28 cellular contexts compared by ENCODE assay signal in the genomic region with DNA sequence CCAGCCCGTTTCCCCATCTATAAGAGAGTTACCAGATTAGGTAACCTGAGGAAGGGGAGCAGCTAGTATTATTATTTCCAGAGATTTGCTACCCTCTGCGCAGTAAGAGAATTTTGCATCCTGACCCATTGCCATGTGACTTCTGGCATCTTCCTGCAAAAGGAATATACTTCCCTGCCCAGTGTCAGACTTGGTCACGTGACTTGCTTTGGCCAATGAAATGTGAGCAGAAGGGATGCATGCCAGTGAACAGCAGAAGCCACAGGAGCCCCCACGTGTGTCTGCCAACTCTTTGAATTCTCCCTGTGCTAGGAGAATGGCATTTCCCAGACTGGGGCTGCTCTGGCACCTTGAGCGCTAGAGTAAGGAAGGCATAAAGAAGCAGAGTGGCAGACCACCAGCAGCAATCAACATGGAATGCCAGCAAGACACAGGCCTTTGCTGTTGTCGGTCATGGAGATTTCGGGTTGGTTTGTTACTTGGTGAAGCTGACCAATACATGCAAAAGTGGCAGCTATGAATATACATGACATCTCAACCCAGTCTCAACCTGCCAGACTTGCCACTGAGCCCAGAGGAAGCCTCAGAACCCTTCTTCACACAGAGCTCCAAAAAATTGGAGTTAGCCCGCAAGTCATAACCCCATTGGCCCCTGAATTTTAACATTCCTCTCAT. TPM values are rescaled to one million over a fixed set of nuclear protein-coding genes. Genes with fewer than 3 reads are reported as not detected.
"Had no signal": no experiment of that assay in that cellular context is flagged by ENCODE, and none has a peak within 500 bp of the region (broad histone marks: within the 10 kb centered on the region; RNA-seq: fewer than 3 reads in every experiment).

No MANE protein-coding gene starts in this region.

- H3K4me1 ChIP-seq: ascending aorta had no signal

- H3K27ac ChIP-seq: ascending aorta, SK-N-MC had no signal

- H3K4me3 ChIP-seq: ascending aorta, MG63, SK-N-MC had no signal

- H3K27me3 ChIP-seq: ascending aorta, MG63 had no signal

- H3K9me3 ChIP-seq: ascending aorta, MG63 had no signal

- ATAC-seq: activated CD8-positive, alpha-beta memory T cell treated with anti-CD3 and anti-CD28 coated beads, Interleukin-2, amount 10 ng/mL, durations not matched to agents 7 days and 5 days; activated naive CD4-positive, alpha-beta T cell treated with anti-CD3 and anti-CD28 coated beads, Interleukin-2, amount 50 U/mL, for 72 hours; activated naive CD8-positive, alpha-beta T cell treated with anti-CD3 and anti-CD28 coated beads, Interleukin-2, amount 50 U/mL, for 24 hours; Right ventricle myocardium inferior; T-helper 17 cell; WTC11 had no signal

- DNase-seq: activated CD4-positive, alpha-beta T cell treated with anti-CD3 and anti-CD28 coated beads for 48 hours; activated CD4-positive, alpha-beta T cell treated with anti-CD3 and anti-CD28 coated beads, Interleukin-2, amount 50 U/mL, for 4 hours; activated CD4-positive, CD25-positive, alpha-beta regulatory T cell treated with anti-CD3 and anti-CD28 coated beads, Interleukin-2, amount 50 U/mL, for 72 hours; activated CD8-positive, alpha-beta memory T cell treated with anti-CD3 and anti-CD28 coated beads, Interleukin-2, amount 10 ng/mL, durations not matched to agents 7 days and 5 days; activated effector memory CD4-positive, alpha-beta T cell treated with Interleukin-2 at 50 U/mL for 16 hours; activated naive CD4-positive, alpha-beta T cell treated with Interleukin-2 at 50 U/mL for 16 hours; activated naive CD8-positive, alpha-beta T cell treated with anti-CD3 and anti-CD28 coated beads, Interleukin-2, amount 50 U/mL, for 24 hours; activated T-cell treated with anti-CD3 and anti-CD28 coated beads, Interleukin-2, amount 50 U/mL, for 24 hours; amniotic stem cell; MG63; MV-4-11; NCI-H1092 treated with DMSO at 0.1 percent for 48 hours; NCI-H1417 treated with DMSO at 0.1 percent for 48 hours; NCI-H1694; NCI-H2029; NCI-H2107; NCI-H226; NCI-H510A; NCI-H526 treated with DMSO at 0.1 percent for 48 hours; SW 1271; T-helper 17 cell; T-helper 9 cell had no signal

- H3K36me3 ChIP-seq: ascending aorta, MG63 had no signal

RNA-seq across cellular contexts. Expression of gene PADI2, which starts 39.0 kb away (rescaled TPM):
- total RNA-seq: activated T-helper 1 cell treated with anti-CD3 and anti-CD28 coated beads, Interleukin-12 subunit alpha, Interleukin-12 subunit beta, Interleukin-2, Interleukin-4 antibody, amounts not matched to agents 30 ng/mL and 10 ng/mL and 1 ng/mL, durations not matched to agents 14 hours and 24 hours and 36 hours had no signal
